Comparison of ENCODE assay signal across 19 cellular contexts in genomic region chr5:143674469-143674786, GRCh38.
"Had no signal": no experiment of that assay in that cellular context is flagged by ENCODE, and none has a peak within 500 bp of the region (broad histone marks: within the 10 kb centered on the region; RNA-seq: fewer than 3 reads in every experiment).

No MANE protein-coding gene starts in this region.

- H3K36me3 Mint-ChIP-seq: activated naive CD4-positive, alpha-beta T cell treated with anti-CD3 and anti-CD28 coated beads, Interleukin-2, amount 10 ng/mL, durations not matched to agents 7 days and 5 days; T-cell had no signal

- ATAC-seq: activated CD8-positive, alpha-beta memory T cell treated with anti-CD3 and anti-CD28 coated beads, Interleukin-2, amount 10 ng/mL, durations not matched to agents 7 days and 5 days; activated naive CD8-positive, alpha-beta T cell treated with anti-CD3 and anti-CD28 coated beads, Interleukin-2, amount 50 U/mL, for 24 hours; activated T-helper 17 cell treated with anti-CD3 and anti-CD28 coated beads, Interleukin-2, amount 50 U/mL, for 72 hours; esophagus mucosa; heart right ventricle; left colon; T-cell had no signal

- H3K27ac ChIP-seq: heart right ventricle, testis had no signal

- H3K4me3 ChIP-seq: heart right ventricle, testis, upper lobe of left lung had no signal

- H3K9me3 ChIP-seq: testis, upper lobe of left lung had no signal

- H3K4me3 Mint-ChIP-seq: activated CD4-positive, alpha-beta memory T cell treated with anti-CD3 and anti-CD28 coated beads, Interleukin-2, amount 10 ng/mL, durations not matched to agents 7 days and 5 days; activated CD8-positive, alpha-beta memory T cell treated with anti-CD3 and anti-CD28 coated beads, Interleukin-2, amount 10 ng/mL, durations not matched to agents 7 days and 5 days; activated naive CD4-positive, alpha-beta T cell treated with anti-CD3 and anti-CD28 coated beads, Interleukin-2, amount 10 ng/mL, durations not matched to agents 7 days and 5 days; activated naive CD8-positive, alpha-beta T cell treated with anti-CD3 and anti-CD28 coated beads, Interleukin-2, amount 50 U/mL, for 24 hours; activated T-helper 17 cell treated with anti-CD3 and anti-CD28 coated beads, Interleukin-2, amount 50 U/mL, for 72 hours; T-cell had no signal

- H3K36me3 ChIP-seq: heart right ventricle, upper lobe of left lung had no signal

- FAIRE-seq: islet of Langerhans had no signal

- DNase-seq: activated CD4-positive, alpha-beta memory T cell treated with anti-CD3 and anti-CD28 coated beads, Interleukin-2, amount 10 ng/mL, durations not matched to agents 7 days and 5 days; activated CD4-positive, alpha-beta T cell treated with anti-CD3 and anti-CD28 coated beads for 48 hours; activated CD4-positive, CD25-positive, alpha-beta regulatory T cell; activated CD8-positive, alpha-beta memory T cell treated with anti-CD3 and anti-CD28 coated beads, Interleukin-2, amount 10 ng/mL, durations not matched to agents 7 days and 5 days; activated naive CD4-positive, alpha-beta T cell treated with anti-CD3 and anti-CD28 coated beads, Interleukin-2, amount 10 ng/mL, durations not matched to agents 7 days and 5 days; activated naive CD8-positive, alpha-beta T cell treated with anti-CD3 and anti-CD28 coated beads, Interleukin-2, amount 50 U/mL, for 24 hours; anterior cingulate cortex; effector CD4-positive, alpha-beta T cell; heart right ventricle; left colon; occipital lobe; stimulated activated CD4-positive, alpha-beta T cell treated with anti-CD3 and anti-CD28 coated beads, Interleukin-4, amount 100 ng/mL, for 1 hour; T-cell; T-helper 9 cell; testis; upper lobe of left lung had no signal

- H3K4me1 Mint-ChIP-seq: activated naive CD4-positive, alpha-beta T cell treated with anti-CD3 and anti-CD28 coated beads, Interleukin-2, amount 10 ng/mL, durations not matched to agents 7 days and 5 days had no signal

- H3K4me1 ChIP-seq: testis had no signal

- H3K27me3 ChIP-seq: heart right ventricle, testis, upper lobe of left lung had no signal

- H3K27ac Mint-ChIP-seq: activated CD4-positive, alpha-beta memory T cell treated with anti-CD3 and anti-CD28 coated beads, Interleukin-2, amount 10 ng/mL, durations not matched to agents 7 days and 5 days; activated CD8-positive, alpha-beta memory T cell treated with anti-CD3 and anti-CD28 coated beads, Interleukin-2, amount 10 ng/mL, durations not matched to agents 7 days and 5 days; activated naive CD4-positive, alpha-beta T cell treated with anti-CD3 and anti-CD28 coated beads, Interleukin-2, amount 10 ng/mL, durations not matched to agents 7 days and 5 days; activated naive CD8-positive, alpha-beta T cell treated with anti-CD3 and anti-CD28 coated beads, Interleukin-2, amount 50 U/mL, for 24 hours; activated T-helper 17 cell treated with anti-CD3 and anti-CD28 coated beads, Interleukin-2, amount 50 U/mL, for 72 hours; T-cell had no signal

- H3K27me3 Mint-ChIP-seq: activated T-helper 17 cell treated with anti-CD3 and anti-CD28 coated beads, Interleukin-2, amount 50 U/mL, for 72 hours; T-cell had no signal
